ENCODE assay signal across 1 cellular context in genomic region chr1:156823210-156823790, GRCh38.
TF ChIP-seq lines count a peak whose summit lies in the region.

No MANE protein-coding gene starts in this region.

TF ChIP-seq in HepG2, 621 proteins besides CTCF, POLR2A, EP300 and RAD21:
- 0 out of 2 replicates have a peak, but pooled peaks have one; percentile 25 for TF ChIP-seq CREB1 (IDR thresholded peaks at IDR 0.05)
- TF ChIP-seq CREB1 (CRISPR knock-in tag; IDR thresholded peaks at IDR 0.05), result no peak
- TF ChIP-seq MTF1 (CRISPR knock-in tag; IDR thresholded peaks at IDR 0.05), result no peak
- no peak for TF ChIP-seq ZNF235 (CRISPR knock-in tag; IDR thresholded peaks at IDR 0.05; ENCODE audit: borderline replicate concordance)
TF ChIP-seq in HepG2: peak in this region for 1.
